Comparison of ENCODE assay signal across 1 cellular context in the genomic region with DNA sequence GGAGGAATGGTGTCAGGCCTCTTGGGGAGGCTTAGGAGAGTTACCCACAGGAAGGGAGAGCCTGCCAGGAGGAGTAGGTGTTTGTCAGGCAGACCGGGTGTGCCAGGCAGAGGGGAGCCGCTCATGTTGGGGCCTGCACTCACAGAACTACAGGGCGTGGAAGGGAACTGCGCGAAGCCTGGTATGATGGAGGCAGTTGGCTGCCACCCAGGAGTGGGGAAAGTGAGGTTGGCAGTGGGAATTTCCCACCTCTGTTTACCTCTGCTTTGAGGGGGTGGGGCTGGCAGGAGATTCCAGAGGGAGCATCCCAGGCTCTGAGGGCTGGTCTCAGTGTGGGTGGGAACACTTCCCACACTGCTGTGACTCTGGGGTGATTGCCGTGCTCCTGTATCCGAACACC.
TF ChIP-seq lines count a peak whose summit lies in the region.

No MANE protein-coding gene starts in this region.

TF ChIP-seq in A549, 52 proteins besides CTCF, POLR2A, EP300 and RAD21:
- TF ChIP-seq JUN (IDR thresholded peaks at IDR 0.05): no peak
- no peak for TF ChIP-seq EHMT2 (IDR thresholded peaks at IDR 0.05; ENCODE audit: low read depth)
- TF ChIP-seq BHLHE40 (IDR thresholded peaks at IDR 0.05; ENCODE audit: low read depth, low read length): no peak
- no peak for TF ChIP-seq MAX (IDR thresholded peaks at IDR 0.05)
